Comparison of ENCODE assay signal across 1 cellular context in genomic region chr13:51632643-51633357, GRCh38.
TF ChIP-seq lines count a peak whose summit lies in the region.

No MANE protein-coding gene starts in this region.

TF ChIP-seq in GM23338, 12 proteins besides CTCF, POLR2A, EP300 and RAD21 (continued from another document):
- TF ChIP-seq ZNF462 (CRISPR knock-in tag; IDR thresholded peaks at IDR 0.05) (peak; percentile 49; the same call in 1 of the 2 replicates), POLR2AphosphoS5 (IDR thresholded peaks at IDR 0.05; ENCODE audit: low read depth) (no peak), EZH2 (IDR thresholded peaks at IDR 0.05; ENCODE audit: low read depth, unreplicated experiment) (no peak), ZNF114 (CRISPR knock-in tag; IDR thresholded peaks at IDR 0.05) (0 out of 2 replicates have a peak, but pooled peaks have one; percentile 72), CREB1 (CRISPR knock-in tag; IDR thresholded peaks at IDR 0.05; ENCODE audit: low read depth) (no peak), ETS1 (IDR thresholded peaks at IDR 0.05) (no peak), NANOG (IDR thresholded peaks at IDR 0.05; ENCODE audit: borderline replicate concordance) (no peak), ZNF331 (CRISPR knock-in tag; IDR thresholded peaks at IDR 0.05; ENCODE audit: low read depth) (no peak), JUNB (IDR thresholded peaks at IDR 0.05; ENCODE audit: unreplicated experiment) (no peak), STAT1 (IDR thresholded peaks at IDR 0.05; ENCODE audit: unreplicated experiment) (no peak)
